In genomic region chr12:97148941-97149559, GRCh38 we compare ENCODE assay signal across 8 cellular contexts.
DNase-seq lines count a peak whose midpoint lies in the region; ATAC-seq lines count a peak whose summit lies in the region.

No MANE protein-coding gene starts in this region.

- ATAC-seq in GM21529 (IDR thresholded peaks at IDR 0.05; ENCODE audit: unreplicated experiment), result peak; percentile 100

- peak; percentile 84 for DNase-seq in ELF-1 (ENCODE audit: low read depth, low spot score)
- peak; percentile 58 for DNase-seq in HT1080 (ENCODE audit: low read depth)
- peak; percentile 45 for DNase-seq in RPMI8226
- peak; percentile 50 for DNase-seq in activated naive CD4-positive, alpha-beta T cell treated with anti-CD3 and anti-CD28 coated beads, Interleukin-2, amount 50 U/mL, for 16 hours
- peak in 28 of 51 donors; percentile 1 to 71 (median 28) for DNase-seq in hypothalamus (lab: John Stamatoyannopoulos, UW)
- DNase-seq in stimulated activated CD4-positive, alpha-beta T cell treated with anti-CD3 and anti-CD28 coated beads, Interleukin-15, amount 100 ng/mL, for 48 hours (ENCODE audit: low read depth in 2 of 2), result peak; percentile 17 to 18
- no peak for DNase-seq in mesenteric fat pad (ENCODE audit: low spot score)
